8 cellular contexts compared by ENCODE assay signal in genomic region chr2:45729753-45730512, GRCh38.
DNase-seq lines count a peak whose midpoint lies in the region; ATAC-seq and TF ChIP-seq lines count a peak whose summit lies in the region.

No MANE protein-coding gene starts in this region.

- H3K27me3 Mint-ChIP-seq in neural crest cell (ENCODE audit: low read depth) = no peaks in the 10 kb centered on the region

- H3K4me3 ChIP-seq in WI38 (ENCODE audit: low read depth, low read length) = no peak overlapping the region

- ATAC-seq in GM21367 (IDR thresholded peaks at IDR 0.05; ENCODE audit: unreplicated experiment) (peak; percentile 50), HG03460 (IDR thresholded peaks at IDR 0.05; ENCODE audit: unreplicated experiment) (peak; percentile 47)

- TF ChIP-seq CTCF in WI38 (IDR thresholded peaks at IDR 0.05; ENCODE audit: low read depth, low read length) (peak; percentile 21; the same call in 1 of the 2 replicates), neural crest cell (conservative IDR thresholded peaks at IDR 0.05) (peak; percentile 41)

- peaks cover 4% of the 10 kb centered on the region for H3K4me1 Mint-ChIP-seq in neural crest cell

- H3K9me3 Mint-ChIP-seq in neural crest cell = peaks cover 3% of the 10 kb centered on the region

- H3K27ac Mint-ChIP-seq in neural crest cell (ENCODE audit: unreplicated experiment) = no peak overlapping the region

- no peak overlapping the region for H3K4me3 Mint-ChIP-seq in neural crest cell

- DNase-seq in GDM1 (lab: John Stamatoyannopoulos, UW) (peak; percentile 79), neural crest cell (ENCODE audit: low read depth, low spot score) (no peak), OCI-M2 (lab: John Stamatoyannopoulos, UW; ENCODE audit: unreplicated experiment) (no peak), NCI-H1092 treated with DMSO at 0.1 percent for 48 hours (lab: John Stamatoyannopoulos, UW) (no peak), NCI-H1417 treated with DMSO at 0.1 percent for 48 hours (lab: John Stamatoyannopoulos, UW) (no peak)

- no peaks in the 10 kb centered on the region for H3K36me3 Mint-ChIP-seq in neural crest cell (ENCODE audit: low read depth)
